In the genomic region with DNA sequence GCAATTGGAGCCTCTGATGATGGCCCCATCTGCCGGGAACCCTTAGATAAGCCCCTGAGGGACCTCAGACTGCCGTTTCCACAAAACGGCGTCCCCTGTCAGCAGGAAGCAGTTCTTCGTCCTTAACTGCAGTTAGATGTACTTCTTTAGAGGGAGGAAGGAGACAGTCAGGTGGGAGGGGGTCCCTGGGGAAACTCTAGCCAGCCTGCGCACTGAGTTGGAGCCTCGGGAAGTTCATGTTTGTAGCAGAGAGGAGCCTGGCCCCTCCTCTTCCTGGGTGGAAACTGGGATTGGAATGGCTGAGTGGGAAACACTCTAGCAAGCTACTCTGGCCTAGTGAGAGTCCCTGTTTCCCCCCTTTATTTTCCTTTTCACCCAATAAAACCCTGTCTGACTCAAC, we compare ENCODE assay signal across 15 cellular contexts.
A peak's percentile ranks its signal among the peaks of the same experiment; 100 is the strongest.
DNase-seq lines count a peak whose midpoint lies in the region; FAIRE-seq and TF ChIP-seq lines count a peak whose summit lies in the region.
"Had no signal": no experiment of that assay in that cellular context is flagged by ENCODE, and none has a peak within 500 bp of the region (broad histone marks: within the 10 kb centered on the region; RNA-seq: fewer than 3 reads in every experiment).

No MANE protein-coding gene starts in this region.

- 83 to 90% methylated on average over 7 of the region's 7 CpGs for WGBS in thyroid gland, 2 donors

- H3K27me3 ChIP-seq in BLaER1 (no peaks in the 10 kb centered on the region), SU-DHL-6 (ENCODE audit: low read length) (no peaks in the 10 kb centered on the region), endothelial cell of umbilical vein (ENCODE audit: control insufficient read depth in 2 of 2, insufficient read depth in 2 of 2, low read length in 2 of 2) (no peaks in the 10 kb centered on the region), thyroid gland (no peaks in the 10 kb centered on the region)

- H3K36me3 ChIP-seq in BLaER1 (no peaks in the 10 kb centered on the region), SU-DHL-6 (ENCODE audit: low read length) (no peaks in the 10 kb centered on the region), endothelial cell of umbilical vein (ENCODE audit: control insufficient read depth in 2 of 2, extremely low read depth in 1 of 2, insufficient read depth in 2 of 2, low read length in 2 of 2) (no peaks in the 10 kb centered on the region), thyroid gland (no peaks in the 10 kb centered on the region)
- H3K36me3 ChIP-seq: HAP-1 had no signal

- H3F3A ChIP-seq in SU-DHL-6 (ENCODE audit: insufficient read depth): no peaks in the 10 kb centered on the region

- no peaks in the 10 kb centered on the region for H3K9me2 ChIP-seq in SU-DHL-6 (replicated peaks; ENCODE audit: insufficient read depth, low read length)

- dilution Hi-C loops in endothelial cell of umbilical vein (cut with MboI; ENCODE audit: extremely low pct_ligation_motif_present, low sequenced_read_pairs): no loop called here

- H3K4me1 ChIP-seq in BLaER1: peaks cover 12% of the 10 kb centered on the region
- no peaks in the 10 kb centered on the region for H3K4me1 ChIP-seq in endothelial cell of umbilical vein (ENCODE audit: control insufficient read depth, extremely low read depth, insufficient read depth, low read length)
- H3K4me1 ChIP-seq in thyroid gland: no peaks in the 10 kb centered on the region

- H3K79me2 ChIP-seq in SU-DHL-6 (ENCODE audit: insufficient read depth, low read length) (no peaks in the 10 kb centered on the region), endothelial cell of umbilical vein (ENCODE audit: control insufficient read depth, insufficient read depth, low read length) (no peaks in the 10 kb centered on the region)

- CTCF ChIA-PET in endothelial cell of umbilical vein (lab: Charles Lee): interaction anchor here (0.7 to 3.1 kb wide), 18 partner anchors 11 to 961 kb away, joined by 3 to 47 read pairs (median 7); no protein-coding TSS in a partner anchor

- H3K9ac ChIP-seq in BLaER1: no peak overlapping the region
- no peak overlapping the region for H3K9ac ChIP-seq in SU-DHL-6 (ENCODE audit: low read length)
- no peak overlapping the region for H3K9ac ChIP-seq in endothelial cell of umbilical vein (replicated peaks; ENCODE audit: extremely low read depth, insufficient read depth, low read length)

- TF ChIP-seq CTCF in SU-DHL-6 (IDR thresholded peaks at IDR 0.05; ENCODE audit: insufficient read depth, low read length, poor library complexity, severe bottlenecking) (no peak), endothelial cell of umbilical vein (IDR thresholded peaks at IDR 0.05; ENCODE audit: extremely low read depth in 1 of 2, insufficient read depth in 1 of 2, low read depth in 1 of 2, low read length in 2 of 2) (no peak), thyroid gland (IDR thresholded peaks at IDR 0.05) (no peak)

- BruUV-seq in endothelial cell of umbilical vein (replicated peaks; lab: Mats Ljungman, UMichigan): no TSS peak

- POLR2A ChIA-PET in endothelial cell of umbilical vein (lab: Charles Lee): no interaction called here

- peaks cover 21% of the 10 kb centered on the region for H3K9me3 ChIP-seq in BLaER1
- H3K9me3 ChIP-seq in SU-DHL-6 (ENCODE audit: insufficient read depth, low read length): no peaks in the 10 kb centered on the region
- no peaks in the 10 kb centered on the region for H3K9me3 ChIP-seq in endothelial cell of umbilical vein (replicated peaks; ENCODE audit: control insufficient read depth, insufficient read depth, low read length)
- H3K9me3 ChIP-seq in thyroid gland: no peaks in the 10 kb centered on the region
- H3K9me3 ChIP-seq: HAP-1 had no signal

- H3K9me1 ChIP-seq in endothelial cell of umbilical vein (replicated peaks; ENCODE audit: control insufficient read depth, extremely low read depth, insufficient read depth, low read length): no peaks in the 10 kb centered on the region

- H3K4me2 ChIP-seq in BLaER1 (peak overlapping the region; percentile 70), SU-DHL-6 (ENCODE audit: low read depth, low read length, poor library complexity, severe bottlenecking) (no peak overlapping the region), endothelial cell of umbilical vein (ENCODE audit: insufficient read depth, low read length) (no peak overlapping the region)

- H3K4me3 ChIP-seq in BLaER1: no peak overlapping the region
- no peak overlapping the region for H3K4me3 ChIP-seq in SU-DHL-6 (ENCODE audit: insufficient read depth, low read length, poor library complexity, severe bottlenecking)
- H3K4me3 ChIP-seq in endothelial cell of umbilical vein (replicated peaks in 1 of 3; ENCODE audit: insufficient read depth in 1 of 3, low read depth in 1 of 3, low read length in 3 of 3): no peak overlapping the region
- no peak overlapping the region for H3K4me3 ChIP-seq in thyroid gland (replicated peaks in 1 of 3)
- H3K4me3 ChIP-seq: HAP-1 had no signal

- TF ChIP-seq POLR2A in endothelial cell of umbilical vein (IDR thresholded peaks at IDR 0.05; ENCODE audit: low read depth, low read length): no peak
- no peak for TF ChIP-seq POLR2A in thyroid gland (IDR thresholded peaks at IDR 0.05)

- DNase-seq in NCI-H2171 (lab: John Stamatoyannopoulos, UW) (peak; percentile 64), endothelial cell of umbilical vein (ENCODE audit: low read depth, low spot score) (no peak), pons (ENCODE audit: low spot score) (no peak), inferior parietal cortex (ENCODE audit: extremely low spot score) (no peak), T-helper 1 cell (no peak), thyroid gland (no peak)
- DNase-seq: CD4-positive, alpha-beta memory T cell; DMS79; GOT3 had no signal

- peak overlapping the region; percentile 19 for H2AFZ ChIP-seq in SU-DHL-6 (ENCODE audit: low read depth, low read length, severe bottlenecking)
- peak overlapping the region; percentile 33 for H2AFZ ChIP-seq in endothelial cell of umbilical vein (ENCODE audit: low read depth, low read length)

- intact Hi-C loops in endothelial cell of umbilical vein (cut with micrococcal nuclease): loop anchor here (1.0 to 5.0 kb wide), 4 partner anchors 72 to 607 kb away; no protein-coding TSS in a partner anchor
- intact Hi-C loops in thyroid gland (cut with DNase I): no loop called here

- H3K27ac ChIP-seq in BLaER1: peak overlapping the region; percentile 55; the same call in 1 of the 2 replicates
- H3K27ac ChIP-seq in SU-DHL-6 (ENCODE audit: low read depth, low read length): no peak overlapping the region
- H3K27ac ChIP-seq in endothelial cell of umbilical vein (ENCODE audit: insufficient read depth, low read depth, low read length): no peak overlapping the region
- H3K27ac ChIP-seq in thyroid gland: no peak overlapping the region
- H3K27ac ChIP-seq: 22Rv1, C4-2B had no signal

- FAIRE-seq in endothelial cell of umbilical vein (lab: Jason Lieb, UNC): peak; percentile 4
- FAIRE-seq: GM12891 had no signal

- H4K20me1 ChIP-seq in BLaER1 (no peaks in the 10 kb centered on the region), SU-DHL-6 (ENCODE audit: low read depth, low read length) (no peaks in the 10 kb centered on the region), endothelial cell of umbilical vein (replicated peaks; ENCODE audit: control insufficient read depth, extremely low read depth, insufficient read depth, low read length) (no peaks in the 10 kb centered on the region)

TF ChIP-seq in endothelial cell of umbilical vein, 7 proteins besides CTCF, POLR2A, EP300 and RAD21:
- TF ChIP-seq FOS (IDR thresholded peaks at IDR 0.05; ENCODE audit: borderline replicate concordance, insufficient read depth, low read length) (no peak), GATA2 (IDR thresholded peaks at IDR 0.05; ENCODE audit: insufficient read depth, insufficient read length, low read depth, low read length) (no peak), POLR2AphosphoS5 (IDR thresholded peaks at IDR 0.05; ENCODE audit: insufficient read depth, low read depth, low read length) (no peak), JUN (IDR thresholded peaks at IDR 0.05; ENCODE audit: borderline replicate concordance, insufficient read depth, insufficient read length, low read depth) (no peak), EZH2 (IDR thresholded peaks at IDR 0.05; ENCODE audit: borderline replicate concordance, low read depth, low read length, severe bottlenecking) (no peak), MYC (IDR thresholded peaks at IDR 0.05; ENCODE audit: low read depth, low read length) (no peak), MAX (IDR thresholded peaks at IDR 0.05; ENCODE audit: insufficient read depth, insufficient read length) (no peak)
